In the genomic region with DNA sequence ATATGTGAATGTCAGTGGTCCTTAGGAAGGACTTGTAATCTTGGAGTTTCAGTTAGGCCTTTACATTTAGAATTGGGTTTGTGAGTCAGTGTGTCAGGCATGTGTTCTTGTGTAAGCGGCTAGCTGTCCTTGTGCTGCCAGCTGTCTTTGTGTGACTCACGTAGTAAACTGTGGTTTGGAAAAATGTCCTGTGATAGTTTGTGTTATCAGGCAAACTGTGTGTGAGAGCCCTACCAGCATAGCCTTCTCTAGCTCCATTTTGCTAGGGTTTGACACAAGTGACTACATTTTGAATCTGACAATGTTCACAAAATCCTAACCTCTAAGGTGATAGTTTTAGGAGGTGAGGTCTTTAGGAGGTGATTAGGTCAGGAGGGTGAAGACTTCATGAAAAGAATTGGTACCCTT, we compare ENCODE assay signal across 11 cellular contexts. TPM values are rescaled to one million over a fixed set of nuclear protein-coding genes. Genes with fewer than 3 reads are reported as not detected.
DNase-seq lines count a peak whose midpoint lies in the region; ATAC-seq and TF ChIP-seq lines count a peak whose summit lies in the region.
"Had no signal": no experiment of that assay in that cellular context is flagged by ENCODE, and none has a peak within 500 bp of the region (broad histone marks: within the 10 kb centered on the region; RNA-seq: fewer than 3 reads in every experiment).

No MANE protein-coding gene starts in this region.

- CTCF ChIA-PET in AG04449 (lab: Yijun Ruan, JAX), result interaction anchor here (0.9 to 3.5 kb wide), 2 partner anchors 75 to 88 kb away, joined by 3 to 15 read pairs; no protein-coding TSS in a partner anchor

- ATAC-seq in GM19452 (IDR thresholded peaks at IDR 0.05; ENCODE audit: unreplicated experiment) (no peak), HG03457 (IDR thresholded peaks at IDR 0.05; ENCODE audit: unreplicated experiment) (no peak)

- H3K4me3 ChIP-seq in AG04449 (ENCODE audit: low read depth, low read length) (no peak overlapping the region), astrocyte of the spinal cord (ENCODE audit: low read depth, low read length) (no peak overlapping the region)
- H3K4me3 ChIP-seq: heart right ventricle had no signal

- DNase-seq in AG04449 (ENCODE audit: low read depth, low spot score) (peak; percentile 96), LHCN-M2 (ENCODE audit: low read depth) (peak; percentile 99), astrocyte of the spinal cord (ENCODE audit: low read depth, low spot score) (peak; percentile 96), kidney tubule cell (ENCODE audit: low spot score) (peak; percentile 93), D341Med (ENCODE audit: low spot score) (no peak), cerebellar cortex (ENCODE audit: low spot score) (no peak)
- DNase-seq: activated naive CD4-positive, alpha-beta T cell treated with anti-CD3 and anti-CD28 coated beads, Interleukin-2, amount 50 U/mL, for 16 hours; heart right ventricle; NCI-H446 had no signal

- in situ Hi-C loops in astrocyte of the spinal cord (cut with HindIII; ENCODE audit: low sequenced_read_pairs), result no loop called here

- TF ChIP-seq CTCF in AG04449 (IDR thresholded peaks at IDR 0.05; ENCODE audit: insufficient read depth, low read length, missing control alignments), result no peak
- TF ChIP-seq CTCF in astrocyte of the spinal cord (IDR thresholded peaks at IDR 0.05; ENCODE audit: low read depth, low read length), result no peak

- POLR2A ChIA-PET in AG04449 (lab: Yijun Ruan, JAX), result interaction anchor here (0.6 to 1.0 kb wide), 2 partner anchors 41 to 75 kb away, joined by 3 to 7 read pairs; no protein-coding TSS in a partner anchor

RNA-seq across cellular contexts. Expression of a gene that starts 6.9 kb away (rescaled TPM):
- 41.3 and 44.6 TPM in 2 replicates for total RNA-seq in LHCN-M2 (2014; rRNA removed)
- 5.9 TPM for polyA plus RNA-seq in LHCN-M2 (2012)

Comparison
In these comparisons a context has a peak if more than half of its experiments do, and no peak if none do; other contexts are left out.
1. DNase-seq: peak in AG04449 (single experiment), LHCN-M2 (single experiment), astrocyte of the spinal cord (single experiment) and kidney tubule cell (single experiment); none in D341Med (single experiment) and cerebellar cortex (single experiment).